9 cellular contexts compared by ENCODE assay signal in genomic region chr15:60390931-60391501, GRCh38. TPM values are rescaled to one million over a fixed set of nuclear protein-coding genes. Genes with fewer than 3 reads are reported as not detected.
A peak's percentile ranks its signal among the peaks of the same experiment; 100 is the strongest.
DNase-seq lines count a peak whose midpoint lies in the region; ATAC-seq, FAIRE-seq and TF ChIP-seq lines count a peak whose summit lies in the region.
"Had no signal": no experiment of that assay in that cellular context is flagged by ENCODE, and none has a peak within 500 bp of the region (broad histone marks: within the 10 kb centered on the region; RNA-seq: fewer than 3 reads in every experiment).

No MANE protein-coding gene starts in this region.

- H3K27me3 ChIP-seq in AG04450 (ENCODE audit: control insufficient read depth, insufficient read depth, low read length) (no peaks in the 10 kb centered on the region), HUES64 (ENCODE audit: insufficient read depth, low read length) (no peaks in the 10 kb centered on the region), GM12878 (replicated peaks in 1 of 2; ENCODE audit: control insufficient read depth in 2 of 2, insufficient read depth in 2 of 2, low read length in 1 of 2) (no peaks in the 10 kb centered on the region)

- in situ Hi-C loops in GM12878 (cut with MboI), result no loop called here

- H3K9me3 Mint-ChIP-seq in activated naive CD8-positive, alpha-beta T cell treated with anti-CD3 and anti-CD28 coated beads for 36 hours, result no peaks in the 10 kb centered on the region

- ATAC-seq in GM12878 (0 out of 3 replicates have a peak, but pooled peaks have one; percentile 4), left lobe of liver (peak; percentile 21), HG02763 (IDR thresholded peaks at IDR 0.05; ENCODE audit: unreplicated experiment) (no peak)

- intact Hi-C loops in GM12878 (cut with micrococcal nuclease; ENCODE audit: unreplicated experiment), result loop anchor here (10.0 kb wide), 1 partner anchor 194 kb away; no protein-coding TSS in a partner anchor

- WGBS in HUES64, result 40% methylated on average over 6 of the region's 6 CpGs
- 78% methylated on average over 6 of the region's 6 CpGs for WGBS in GM12878 (ENCODE audit: insufficient coverage, insufficient replicate concordance, low lambda C conversion rate, missing lambda C conversion rate)

- peaks cover 25% of the 10 kb centered on the region for H3K4me1 Mint-ChIP-seq in activated naive CD8-positive, alpha-beta T cell treated with anti-CD3 and anti-CD28 coated beads for 36 hours

- H3K4me1 ChIP-seq in HUES64 (ENCODE audit: insufficient read depth, low read length) (peaks cover 59% of the 10 kb centered on the region), GM12878 (ENCODE audit: control insufficient read depth, insufficient read depth, low read length) (peaks cover 6% of the 10 kb centered on the region)

- H3K27me3 Mint-ChIP-seq in activated naive CD8-positive, alpha-beta T cell treated with anti-CD3 and anti-CD28 coated beads for 36 hours, result peaks cover 13% of the 10 kb centered on the region

- H3K4me2 ChIP-seq in GM12878 (ENCODE audit: control insufficient read depth, insufficient read depth), result no peak overlapping the region

- POLR2A ChIA-PET in AG04450 (lab: Yijun Ruan, JAX), result interaction anchor here (1.0 to 1.1 kb wide), 2 partner anchors 14 to 29 kb away, joined by 4 to 5 read pairs; no protein-coding TSS in a partner anchor
- POLR2A ChIA-PET in GM12878 (lab: Charles Lee), result no interaction called here

- TF ChIP-seq EP300 in GM12878 (IDR thresholded peaks at IDR 0.05; ENCODE audit: borderline replicate concordance in 1 of 2, control insufficient read depth in 1 of 2, low read depth in 2 of 2, low read length in 2 of 2), result no peak

- no peak for TF ChIP-seq POLR2A in GM12878 (IDR thresholded peaks at IDR 0.05; ENCODE audit: low read depth, low read length)

- H3K9me3 ChIP-seq in AG04450 (ENCODE audit: control insufficient read depth, insufficient read depth, low read length) (no peaks in the 10 kb centered on the region), HUES64 (ENCODE audit: insufficient read depth, low read depth, low read length) (no peaks in the 10 kb centered on the region), GM12878 (replicated peaks; ENCODE audit: control insufficient read depth, insufficient read depth, low read length) (no peaks in the 10 kb centered on the region)

- CTCF ChIA-PET in AG04450 (lab: Charles Lee), result interaction anchor here (0.9 to 1.0 kb wide), 3 partner anchors 18 to 53 kb away, joined by 3 to 9 read pairs (median 3); no protein-coding TSS in a partner anchor
- CTCF ChIA-PET in GM12878 (lab: Yijun Ruan, JAX), result interaction anchor here (1.2 kb wide), 1 partner anchor 32 kb away, joined by 3 read pairs; no protein-coding TSS in a partner anchor

- no peak overlapping the region for H3K27ac Mint-ChIP-seq in activated naive CD8-positive, alpha-beta T cell treated with anti-CD3 and anti-CD28 coated beads for 36 hours

- H3K9ac ChIP-seq in HUES64 (ENCODE audit: low read depth, low read length) (no peak overlapping the region), GM12878 (ENCODE audit: control insufficient read depth, insufficient read depth, low read length) (no peak overlapping the region)

- TF ChIP-seq CTCF in AG04450 (IDR thresholded peaks at IDR 0.05; ENCODE audit: low read depth, low read length) (0 out of 2 replicates have a peak, but pooled peaks have one; percentile 2), GM12878 (IDR thresholded peaks at IDR 0.05 in 2 of 3, conservative IDR thresholded peaks at IDR 0.05 in 1 of 3; ENCODE audit: control insufficient read depth in 2 of 3, extremely low read depth in 1 of 3, insufficient read depth in 1 of 3, low read depth in 3 of 3, low read length in 3 of 3) (no peak)

- peaks cover 39% of the 10 kb centered on the region for H3K79me2 ChIP-seq in GM12878 (ENCODE audit: control insufficient read depth, insufficient read depth, low read length)

- DNase-seq in AG04450 (ENCODE audit: low read depth, low spot score) (no peak), GM12878 (ENCODE audit: low read depth, low spot score) (no peak), left lobe of liver (ENCODE audit: low spot score) (no peak), ureter (ENCODE audit: low spot score) (peak; percentile 70), middle frontal gyrus (ENCODE audit: extremely low spot score, low spot score) (no peak)
- no peak for DNase-seq in activated naive CD8-positive, alpha-beta T cell treated with anti-CD3 and anti-CD28 coated beads for 36 hours

- no peak overlapping the region for H2AFZ ChIP-seq in GM12878 (ENCODE audit: control insufficient read depth, low read depth, low read length)

- H3K4me3 Mint-ChIP-seq in activated naive CD8-positive, alpha-beta T cell treated with anti-CD3 and anti-CD28 coated beads for 36 hours, result no peak overlapping the region

- TF ChIP-seq RAD21 in GM12878 (IDR thresholded peaks at IDR 0.05; ENCODE audit: insufficient read depth, low read depth, low read length), result no peak

- peaks cover 28% of the 10 kb centered on the region for H3K36me3 ChIP-seq in HUES64 (ENCODE audit: insufficient read depth, low read length)
- H3K36me3 ChIP-seq in GM12878 (ENCODE audit: control insufficient read depth in 2 of 2, insufficient read depth in 2 of 2, low read length in 1 of 2), result peaks cover 0 to 9% of the 10 kb centered on the region in 2 experiments; a peak in 1 of 4 replicates

- no peak for FAIRE-seq in GM12878 (lab: Jason Lieb, UNC)
- FAIRE-seq: GM18507 had no signal

- peaks cover under 1% of the 10 kb centered on the region for H3K36me3 Mint-ChIP-seq in activated naive CD8-positive, alpha-beta T cell treated with anti-CD3 and anti-CD28 coated beads for 36 hours

- H4K20me1 ChIP-seq in GM12878 (ENCODE audit: control insufficient read depth, insufficient read depth), result no peaks in the 10 kb centered on the region

- SMC1A ChIA-PET in GM12878 (lab: Charles Lee; ENCODE audit: uncharacterized antibody, unreplicated experiment), result no interaction called here

- H3K27ac ChIP-seq in AG04450 (ENCODE audit: low read depth, low read length) (peak overlapping the region; percentile 81), HUES64 (ENCODE audit: low read depth, low read length) (peak overlapping the region; percentile 53), GM12878 (ENCODE audit: control insufficient read depth, insufficient read depth) (no peak overlapping the region)

- RAD21 ChIA-PET in GM12878 (lab: Charles Lee; ENCODE audit: unreplicated experiment), result no interaction called here

- BruUV-seq in GM12878 (replicated peaks; lab: Mats Ljungman, UMichigan), result no TSS peak

- peak overlapping the region; percentile 46 for H3K4me3 ChIP-seq in AG04450 (ENCODE audit: low read depth, low read length)
- no peak overlapping the region for H3K4me3 ChIP-seq in HUES64 (ENCODE audit: low read length)
- no peak overlapping the region for H3K4me3 ChIP-seq in GM12878

TF ChIP-seq in GM12878, 131 proteins besides CTCF, POLR2A, EP300 and RAD21 (continues in another document):
- no peak for TF ChIP-seq ZNF274 (IDR thresholded peaks at IDR 0.05; ENCODE audit: insufficient read depth, insufficient read length)
- TF ChIP-seq ZNF217 (IDR thresholded peaks at IDR 0.05), result no peak
- TF ChIP-seq BRCA1 (IDR thresholded peaks at IDR 0.05; ENCODE audit: low read depth, low read length), result no peak
- no peak for TF ChIP-seq NFXL1 (IDR thresholded peaks at IDR 0.05; ENCODE audit: borderline replicate concordance)
- TF ChIP-seq BCLAF1 (IDR thresholded peaks at IDR 0.05), result no peak
- no peak for TF ChIP-seq EED (IDR thresholded peaks at IDR 0.05; ENCODE audit: low read depth)
- TF ChIP-seq RB1 (IDR thresholded peaks at IDR 0.05; ENCODE audit: borderline replicate concordance), result no peak

RNA-seq across cellular contexts. Expression of gene ANXA2, which starts 6.8 kb away (rescaled TPM):
- polyA plus RNA-seq in AG04450 (2011; rRNA removed), result 4,288 and 4,537 TPM in 2 replicates
- 3,312 and 3,619 TPM in 2 replicates for polyA minus RNA-seq in AG04450 (2011; rRNA and poly(A)+ RNA removed)
- 148 TPM for polyA plus RNA-seq in HUES64 (2013, experiment 1 of 2)
- 136 TPM for polyA plus RNA-seq in HUES64 (2013, experiment 2 of 2)
- 89.8 and 93.3 TPM in 2 replicates for total RNA-seq in GM12878 (2013; cell fraction: nucleolus; rRNA removed)
- total RNA-seq in GM12878 (2014; rRNA removed), result 212 and 231 TPM in 2 replicates
- 221 and 227 TPM in 2 replicates for total RNA-seq in GM12878 (2014; rRNA removed; fragmentation: Illumina TruSeq; extraction: Trizol)
- total RNA-seq in GM12878 (2021), result 169 and 170 TPM in 2 replicates
- 71.2 TPM for polyA plus RNA-seq in GM12878 (2011; ENCODE audit: low read depth)
- polyA plus RNA-seq in GM12878 (2011; rRNA removed), result 133 and 135 TPM in 2 replicates
- 138 and 142 TPM in 2 replicates for polyA plus RNA-seq in GM12878 (2011; cell fraction: cytosol; rRNA removed)
- polyA plus RNA-seq in GM12878 (2011; cell fraction: nucleus; rRNA removed), result 90.4 and 108 TPM in 2 replicates
- polyA plus RNA-seq in GM12878 (2012), result 72.1 and 77.2 TPM in 2 replicates
- polyA plus RNA-seq in GM12878 (2014; fragmentation: Illumina TruSeq; extraction: Trizol), result 324 and 357 TPM in 2 replicates
- 100 to 1,000 TPM; 507 to 540 TPM for polyA plus RNA-seq in GM12878 (2014; fragmentation: Nextera tagmentation; extraction: Ambion mirVana)
- polyA plus RNA-seq in GM12878 (2014; rRNA removed), result 226 and 248 TPM in 2 replicates
- 100 to 1,000 TPM; 314 to 343 TPM for polyA plus RNA-seq in GM12878 (2016; fragmentation: Nextera tagmentation; extraction: Ambion mirVana)
- polyA minus RNA-seq in GM12878 (2011; rRNA and poly(A)+ RNA removed), result 111 and 127 TPM in 2 replicates
- polyA minus RNA-seq in GM12878 (2011; cell fraction: cytosol; rRNA and poly(A)+ RNA removed), result 33.4 and 39.4 TPM in 2 replicates
- polyA minus RNA-seq in GM12878 (2011; cell fraction: nucleus; rRNA and poly(A)+ RNA removed), result 30.0 and 49.5 TPM in 2 replicates
- 61.3 TPM for total RNA-seq in left lobe of liver
- total RNA-seq in ureter, result 684 TPM
- total RNA-seq in activated naive CD8-positive, alpha-beta T cell treated with anti-CD3 and anti-CD28 coated beads for 36 hours, result 10 to 100 TPM; 44.0 to 44.8 TPM
